Comparison of ENCODE assay signal across 26 cellular contexts in the genomic region with DNA sequence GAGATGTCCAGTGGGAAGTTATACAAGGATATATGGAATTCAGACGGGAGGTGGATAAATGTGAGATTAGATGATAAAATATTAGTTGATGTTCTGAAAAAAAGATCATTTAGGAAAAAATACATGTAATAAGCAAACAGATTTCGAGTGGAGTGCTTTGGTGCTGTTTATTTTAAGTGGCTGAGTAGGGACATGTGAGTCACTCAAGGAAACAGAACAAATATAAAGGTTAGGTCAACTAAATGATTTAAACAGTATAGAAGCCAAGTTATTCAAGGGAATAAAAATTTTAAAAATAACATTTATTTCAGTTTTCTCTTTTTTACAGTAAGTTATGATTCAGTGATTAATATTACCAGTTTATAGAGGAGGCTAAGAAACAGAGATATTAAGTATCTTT.
"Had no signal": no experiment of that assay in that cellular context is flagged by ENCODE, and none has a peak within 500 bp of the region (broad histone marks: within the 10 kb centered on the region; RNA-seq: fewer than 3 reads in every experiment).

No MANE protein-coding gene starts in this region.

- H3K9me3 Mint-ChIP-seq: activated T-helper 1 cell treated with anti-CD3 and anti-CD28 coated beads, Interleukin-12 subunit alpha, Interleukin-12 subunit beta, Interleukin-2, Interleukin-4 antibody, amounts not matched to agents 30 ng/mL and 10 ng/mL and 1 ng/mL, durations not matched to agents 14 hours and 24 hours and 36 hours; brain; central memory CD8-positive, alpha-beta T cell; effector memory CD8-positive, alpha-beta T cell; memory B cell; nephron; stimulated activated naive CD8-positive, alpha-beta T cell treated with anti-CD3 and anti-CD28 coated beads, Interleukin-15, Interleukin-2, amounts not matched to agents 100 ng/mL and 50 ng/mL, for 24 hours had no signal

- DNase-seq: activated CD4-positive, alpha-beta T cell treated with anti-CD3 and anti-CD28 coated beads for 1 hour; activated CD4-positive, alpha-beta T cell treated with anti-CD3 and anti-CD28 coated beads, Interleukin-2, amount 50 U/mL, for 1 hour; activated CD8-positive, alpha-beta T cell treated with anti-CD3 and anti-CD28 coated beads, Interleukin-2, amount 10 ng/mL, durations not matched to agents 7 days and 5 days; activated gamma-delta T cell; activated naive CD4-positive, alpha-beta T cell treated with anti-CD3 and anti-CD28 coated beads, Interleukin-2, amount 50 U/mL, for 16 hours; aorta; colonic mucosa; dorsolateral prefrontal cortex; effector memory CD8-positive, alpha-beta T cell; esophagus squamous epithelium; head of caudate nucleus; hypothalamus; left cardiac atrium; pancreas; right cardiac atrium; stimulated activated CD4-positive, alpha-beta T cell treated with anti-CD3 and anti-CD28 coated beads, Interleukin-12 subunit alpha, Interleukin-12 subunit beta, amount 100 ng/mL, for 4 hours; substantia nigra; thyroid gland had no signal

- H3K4me3 ChIP-seq: colonic mucosa, dorsolateral prefrontal cortex, esophagus squamous epithelium, gastroesophageal sphincter, pancreas, thyroid gland had no signal

- H3K4me1 ChIP-seq: colonic mucosa, esophagus squamous epithelium, gastroesophageal sphincter, pancreas, thyroid gland had no signal

- H3K4me3 Mint-ChIP-seq: activated CD8-positive, alpha-beta T cell treated with anti-CD3 and anti-CD28 coated beads, Interleukin-2, amount 10 ng/mL, durations not matched to agents 7 days and 5 days; activated T-helper 1 cell treated with anti-CD3 and anti-CD28 coated beads, Interleukin-12 subunit alpha, Interleukin-12 subunit beta, Interleukin-2, Interleukin-4 antibody, amounts not matched to agents 30 ng/mL and 10 ng/mL and 1 ng/mL, durations not matched to agents 14 hours and 24 hours and 36 hours; brain; central memory CD8-positive, alpha-beta T cell; effector memory CD8-positive, alpha-beta T cell; memory B cell; nephron; stimulated activated naive CD8-positive, alpha-beta T cell treated with anti-CD3 and anti-CD28 coated beads, Interleukin-15, Interleukin-2, amounts not matched to agents 100 ng/mL and 50 ng/mL, for 24 hours had no signal

- H3K27me3 ChIP-seq: colonic mucosa, dorsolateral prefrontal cortex, esophagus squamous epithelium, gastroesophageal sphincter, neutrophil, pancreas, thyroid gland had no signal

- FAIRE-seq: pancreas had no signal

- H3K36me3 ChIP-seq: colonic mucosa, esophagus squamous epithelium, gastroesophageal sphincter, neutrophil, pancreas, thyroid gland had no signal

- H3K27ac Mint-ChIP-seq: activated CD8-positive, alpha-beta T cell treated with anti-CD3 and anti-CD28 coated beads, Interleukin-2, amount 10 ng/mL, durations not matched to agents 7 days and 5 days; activated T-helper 1 cell treated with anti-CD3 and anti-CD28 coated beads, Interleukin-12 subunit alpha, Interleukin-12 subunit beta, Interleukin-2, Interleukin-4 antibody, amounts not matched to agents 30 ng/mL and 10 ng/mL and 1 ng/mL, durations not matched to agents 14 hours and 24 hours and 36 hours; brain; effector memory CD8-positive, alpha-beta T cell; memory B cell; nephron; stimulated activated naive CD8-positive, alpha-beta T cell treated with anti-CD3 and anti-CD28 coated beads, Interleukin-15, Interleukin-2, amounts not matched to agents 100 ng/mL and 50 ng/mL, for 24 hours had no signal

- H3K27me3 Mint-ChIP-seq: central memory CD8-positive, alpha-beta T cell; effector memory CD8-positive, alpha-beta T cell; stimulated activated naive CD8-positive, alpha-beta T cell treated with anti-CD3 and anti-CD28 coated beads, Interleukin-15, Interleukin-2, amounts not matched to agents 100 ng/mL and 50 ng/mL, for 24 hours had no signal

- ATAC-seq: activated CD8-positive, alpha-beta T cell treated with anti-CD3 and anti-CD28 coated beads, Interleukin-2, amount 10 ng/mL, durations not matched to agents 7 days and 5 days; effector memory CD8-positive, alpha-beta T cell; gastroesophageal sphincter; left cardiac atrium; pancreas; right cardiac atrium had no signal

- H3K4me1 Mint-ChIP-seq: brain; central memory CD8-positive, alpha-beta T cell; memory B cell; nephron had no signal

- H3K27ac ChIP-seq: colonic mucosa, dorsolateral prefrontal cortex, esophagus squamous epithelium, gastroesophageal sphincter, neutrophil, pancreas, thyroid gland had no signal

- H3K9me3 ChIP-seq: colonic mucosa, esophagus squamous epithelium, gastroesophageal sphincter, neutrophil, pancreas, thyroid gland had no signal

- H3K36me3 Mint-ChIP-seq: brain, memory B cell had no signal
